8 cellular contexts compared by ENCODE assay signal in genomic region chr11:35138949-35139881, GRCh38. TPM values are rescaled to one million over a fixed set of nuclear protein-coding genes. Genes with fewer than 3 reads are reported as not detected.
DNase-seq lines count a peak whose midpoint lies in the region; ATAC-seq and TF ChIP-seq lines count a peak whose summit lies in the region.

CD44 (plus strand) TSS chr11:35139171; CDS start chr11:35139304, 133 bp downstream.

- TF ChIP-seq CTCF in DOHH2 (IDR thresholded peaks at IDR 0.05; ENCODE audit: low read depth, low read length, poor library complexity, severe bottlenecking): no peak
- TF ChIP-seq CTCF in GM23338 (conservative IDR thresholded peaks at IDR 0.05; ENCODE audit: low read depth in 2 of 2): no peak
- no peak for TF ChIP-seq CTCF in activated CD8-positive, alpha-beta T cell treated with anti-CD3 and anti-CD28 coated beads for 36 hours (IDR thresholded peaks at IDR 0.05)

- H4K20me1 ChIP-seq in DOHH2 (ENCODE audit: control insufficient read depth, insufficient read depth, low read depth, low read length) (no peaks in the 10 kb centered on the region), GM23338 (replicated peaks; ENCODE audit: insufficient read depth) (peaks cover 6% of the 10 kb centered on the region; the same call in 1 of the 2 replicates)

- H3K4me2 ChIP-seq in DOHH2 (ENCODE audit: low read length) (peak within 1 kb of the TSS; percentile 13; the same call in 1 of the 2 replicates), GM23338 (peak within 1 kb of the TSS; percentile 93)

- intact Hi-C loops in activated CD8-positive, alpha-beta T cell treated with anti-CD3 and anti-CD28 coated beads for 36 hours (cut with micrococcal nuclease): no loop called here

- peak; percentile 86 for ATAC-seq in GM23338
- ATAC-seq in activated CD8-positive, alpha-beta T cell treated with anti-CD3 and anti-CD28 coated beads for 36 hours: peak; percentile 81

- no peaks in the 10 kb centered on the region for H3K9me2 ChIP-seq in DOHH2 (replicated peaks; ENCODE audit: control insufficient read depth, low read length)
- H3K9me2 ChIP-seq in GM23338 (ENCODE audit: insufficient read depth): no peaks in the 10 kb centered on the region

- H3K27ac Mint-ChIP-seq in GM23338: no peak within 1 kb of the TSS
- peak within 1 kb of the TSS; percentile 95 for H3K27ac Mint-ChIP-seq in activated CD8-positive, alpha-beta T cell treated with anti-CD3 and anti-CD28 coated beads for 36 hours

- peaks cover 30% of the 10 kb centered on the region for H3K27me3 Mint-ChIP-seq in GM23338 (ENCODE audit: insufficient read depth, low read depth, poor library complexity)
- H3K27me3 Mint-ChIP-seq in activated CD8-positive, alpha-beta T cell treated with anti-CD3 and anti-CD28 coated beads for 36 hours: no peaks in the 10 kb centered on the region

- peak within 1 kb of the TSS; percentile 78 for H3K4me3 Mint-ChIP-seq in GM23338
- peak within 1 kb of the TSS; percentile 93 for H3K4me3 Mint-ChIP-seq in activated CD8-positive, alpha-beta T cell treated with anti-CD3 and anti-CD28 coated beads for 36 hours

- H3K27me3 ChIP-seq in DOHH2 (ENCODE audit: control insufficient read depth, low read length): peaks cover 62% of the 10 kb centered on the region
- H3K27me3 ChIP-seq in GM23338 (ENCODE audit: insufficient read depth): peaks cover 55% of the 10 kb centered on the region
- no peaks in the 10 kb centered on the region for H3K27me3 ChIP-seq in effector memory CD4-positive, alpha-beta T cell (replicated peaks; ENCODE audit: control insufficient read depth, insufficient read depth, low read length, poor library complexity, severe bottlenecking)

- peak within 1 kb of the TSS; percentile 99 for H2AFZ ChIP-seq in GM23338

- peaks cover 2% of the 10 kb centered on the region; the same call in 2 of the 3 replicates for H3K9me3 Mint-ChIP-seq in GM23338
- no peaks in the 10 kb centered on the region for H3K9me3 Mint-ChIP-seq in activated CD8-positive, alpha-beta T cell treated with anti-CD3 and anti-CD28 coated beads for 36 hours

- H3K79me2 ChIP-seq in DOHH2 (ENCODE audit: control insufficient read depth, low read length) (no peaks in the 10 kb centered on the region), GM23338 (replicated peaks; ENCODE audit: insufficient read depth) (no peaks in the 10 kb centered on the region)

- CTCF ChIA-PET in activated CD8-positive, alpha-beta T cell treated with anti-CD3 and anti-CD28 coated beads for 36 hours (lab: Charles Lee): interaction anchor here (0.7 to 2.1 kb wide), 11 partner anchors 10 to 142 kb away, joined by 3 to 8 read pairs (median 4); no protein-coding TSS in a partner anchor

- peak; percentile 71 for DNase-seq in GM23338 (ENCODE audit: low spot score)
- peak; percentile 32 for DNase-seq in NCI-H2227 (lab: John Stamatoyannopoulos, UW; ENCODE audit: unreplicated experiment)
- DNase-seq in activated CD8-positive, alpha-beta T cell treated with anti-CD3 and anti-CD28 coated beads for 36 hours: peak; percentile 89
- peak; percentile 72 to 81 (median 79) for DNase-seq in effector memory CD4-positive, alpha-beta T cell
- peak; percentile 90 for DNase-seq in mesenteric fat pad (ENCODE audit: low spot score)
- peak; percentile 61 to 72 for DNase-seq in stimulated activated CD8-positive, alpha-beta memory T cell treated with anti-CD3 and anti-CD28 coated beads, Interleukin-15, amount 100 ng/mL, for 48 hours (ENCODE audit: low read depth in 2 of 2)
- DNase-seq in NCI-H1436 (lab: John Stamatoyannopoulos, UW): no peak

- H3K4me1 ChIP-seq in DOHH2 (ENCODE audit: control insufficient read depth, low read length): peaks cover 6% of the 10 kb centered on the region
- H3K4me1 ChIP-seq in GM23338 (ENCODE audit: insufficient read depth): 0 out of 2 replicates have a peak, but pooled peaks cover 4% of the 10 kb centered on the region
- H3K4me1 ChIP-seq in effector memory CD4-positive, alpha-beta T cell (ENCODE audit: control insufficient read depth, insufficient read depth, low read length, poor library complexity, severe bottlenecking): peaks cover 23% of the 10 kb centered on the region

- H3K36me3 Mint-ChIP-seq in GM23338 (ENCODE audit: low read depth): no peaks in the 10 kb centered on the region; the same call in 2 of the 3 replicates
- peaks cover 41% of the 10 kb centered on the region for H3K36me3 Mint-ChIP-seq in activated CD8-positive, alpha-beta T cell treated with anti-CD3 and anti-CD28 coated beads for 36 hours (ENCODE audit: low read depth)

- POLR2A ChIA-PET in activated CD8-positive, alpha-beta T cell treated with anti-CD3 and anti-CD28 coated beads for 36 hours (lab: Charles Lee): interaction anchor here (0.6 to 5.0 kb wide), 35 partner anchors 9 to 701 kb away, joined by 3 to 69 read pairs (median 5); no protein-coding TSS in a partner anchor

- H3K4me3 ChIP-seq in DOHH2 (ENCODE audit: low read length) (0 out of 2 replicates have a peak within 1 kb of the TSS, but pooled peaks have one; percentile 6), GM23338 (peak within 1 kb of the TSS; percentile 88)
- H3K4me3 ChIP-seq in effector memory CD4-positive, alpha-beta T cell (ENCODE audit: insufficient read depth, low read depth, low read length, poor library complexity, severe bottlenecking): peak within 1 kb of the TSS; percentile 85

- no peaks in the 10 kb centered on the region for H3K36me3 ChIP-seq in DOHH2 (ENCODE audit: control insufficient read depth, low read length)
- H3K36me3 ChIP-seq in GM23338 (ENCODE audit: insufficient read depth): no peaks in the 10 kb centered on the region
- H3K36me3 ChIP-seq in effector memory CD4-positive, alpha-beta T cell (ENCODE audit: control insufficient read depth, insufficient read depth, low read length): peaks cover 10% of the 10 kb centered on the region

- H3F3A ChIP-seq in DOHH2 (ENCODE audit: control insufficient read depth, insufficient read depth) (no peaks in the 10 kb centered on the region), GM23338 (replicated peaks; ENCODE audit: low read depth) (no peaks in the 10 kb centered on the region)

- peaks cover 3% of the 10 kb centered on the region for H3K4me1 Mint-ChIP-seq in GM23338
- peaks cover 48% of the 10 kb centered on the region for H3K4me1 Mint-ChIP-seq in activated CD8-positive, alpha-beta T cell treated with anti-CD3 and anti-CD28 coated beads for 36 hours (ENCODE audit: low read depth)

- H3K9me3 ChIP-seq in DOHH2 (ENCODE audit: control insufficient read depth, insufficient read depth, low read length): no peaks in the 10 kb centered on the region
- H3K9me3 ChIP-seq in effector memory CD4-positive, alpha-beta T cell (ENCODE audit: control insufficient read depth, low read length): no peaks in the 10 kb centered on the region

- no peak within 1 kb of the TSS for H3K27ac ChIP-seq in DOHH2 (ENCODE audit: low read depth, low read length)
- no peak within 1 kb of the TSS for H3K27ac ChIP-seq in GM23338 (ENCODE audit: low read depth)
- H3K27ac ChIP-seq in effector memory CD4-positive, alpha-beta T cell (ENCODE audit: insufficient read depth, low read length, poor library complexity, severe bottlenecking): peak within 1 kb of the TSS; percentile 97

TF ChIP-seq in GM23338, 12 proteins besides CTCF, POLR2A, EP300 and RAD21:
- TF ChIP-seq JUNB (IDR thresholded peaks at IDR 0.05; ENCODE audit: unreplicated experiment) (no peak), EZH2phosphoT487 (IDR thresholded peaks at IDR 0.05; ENCODE audit: unreplicated experiment) (peak; percentile 59), EZH2 (IDR thresholded peaks at IDR 0.05; ENCODE audit: low read depth, unreplicated experiment) (peak; percentile 76), ZNF331 (CRISPR knock-in tag; IDR thresholded peaks at IDR 0.05; ENCODE audit: low read depth) (no peak)

RNA-seq across cellular contexts. Expression of gene CD44, which starts in this region (rescaled TPM):
- total RNA-seq in GM23338 (2014; rRNA removed; shearing (Covaris generic)): 8.3 and 10.1 TPM in 2 replicates
- 3.8 and 4.0 TPM in 2 replicates for polyA plus RNA-seq in GM23338 (2016; fragmentation: Nextera tagmentation; extraction: Ambion mirVana)
- total RNA-seq in activated CD8-positive, alpha-beta T cell treated with anti-CD3 and anti-CD28 coated beads for 36 hours: 100 to 1,000 TPM; 363 to 373 TPM
- 280 TPM for total RNA-seq in mesenteric fat pad

Comparison
In these comparisons a context has a peak if more than half of its experiments do, and no peak if none do; other contexts are left out.
1. RNA of gene CD44 (total RNA-seq): 363 to 373 TPM in activated CD8-positive, alpha-beta T cell treated with anti-CD3 and anti-CD28 coated beads for 36 hours and 280 TPM in mesenteric fat pad (single experiment); 8.3 to 10.1 TPM in GM23338; every median in the first group is over 10 times any median in the second.
2. H3K4me3 ChIP-seq: peak in every context shown above with its lines; median percentile 88 in GM23338; 85 in effector memory CD4-positive, alpha-beta T cell; 6 in DOHH2.